In the genomic region with DNA sequence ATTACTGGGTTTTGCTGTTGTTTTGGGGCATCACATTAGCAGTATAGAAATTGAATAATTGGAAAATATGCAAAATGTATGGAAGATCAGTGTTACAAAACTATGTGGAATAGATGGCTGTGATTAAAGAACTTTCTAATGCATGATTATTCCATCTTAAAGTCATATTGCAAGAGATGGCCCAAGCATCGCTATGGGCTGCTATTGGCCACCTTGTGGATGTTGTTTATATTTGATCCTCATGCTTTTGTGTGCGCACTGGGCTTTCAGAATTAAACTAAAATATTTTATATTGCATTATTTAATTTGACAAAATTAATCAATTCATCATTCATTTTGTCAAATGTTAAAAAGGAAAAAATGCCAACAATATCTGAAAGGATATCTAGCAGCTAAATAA, we compare ENCODE assay signal across 1 cellular context.
TF ChIP-seq lines count a peak whose summit lies in the region.

No MANE protein-coding gene starts in this region.

TF ChIP-seq in HepG2, 621 proteins besides CTCF, POLR2A, EP300 and RAD21 (continued from another document):
- TF ChIP-seq, protein P1, sequence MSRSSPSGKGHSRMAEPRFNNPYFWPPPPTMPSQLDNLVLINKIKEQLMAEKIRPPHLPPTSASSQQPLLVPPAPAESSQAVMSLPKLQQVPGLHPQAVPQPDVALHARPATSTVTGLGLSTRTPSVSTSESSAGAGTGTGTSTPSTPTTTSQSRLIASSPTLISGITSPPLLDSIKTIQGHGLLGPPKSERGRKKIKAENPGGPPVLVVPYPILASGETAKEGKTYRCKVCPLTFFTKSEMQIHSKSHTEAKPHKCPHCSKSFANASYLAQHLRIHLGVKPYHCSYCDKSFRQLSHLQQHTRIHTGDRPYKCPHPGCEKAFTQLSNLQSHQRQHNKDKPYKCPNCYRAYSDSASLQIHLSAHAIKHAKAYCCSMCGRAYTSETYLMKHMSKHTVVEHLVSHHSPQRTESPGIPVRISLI (CRISPR knock-in tag; IDR thresholded peaks at IDR 0.05; ENCODE audit: borderline replicate concordance): peak; percentile 11; the same call in 1 of the 2 replicates
